31 cellular contexts compared by ENCODE assay signal in the genomic region with DNA sequence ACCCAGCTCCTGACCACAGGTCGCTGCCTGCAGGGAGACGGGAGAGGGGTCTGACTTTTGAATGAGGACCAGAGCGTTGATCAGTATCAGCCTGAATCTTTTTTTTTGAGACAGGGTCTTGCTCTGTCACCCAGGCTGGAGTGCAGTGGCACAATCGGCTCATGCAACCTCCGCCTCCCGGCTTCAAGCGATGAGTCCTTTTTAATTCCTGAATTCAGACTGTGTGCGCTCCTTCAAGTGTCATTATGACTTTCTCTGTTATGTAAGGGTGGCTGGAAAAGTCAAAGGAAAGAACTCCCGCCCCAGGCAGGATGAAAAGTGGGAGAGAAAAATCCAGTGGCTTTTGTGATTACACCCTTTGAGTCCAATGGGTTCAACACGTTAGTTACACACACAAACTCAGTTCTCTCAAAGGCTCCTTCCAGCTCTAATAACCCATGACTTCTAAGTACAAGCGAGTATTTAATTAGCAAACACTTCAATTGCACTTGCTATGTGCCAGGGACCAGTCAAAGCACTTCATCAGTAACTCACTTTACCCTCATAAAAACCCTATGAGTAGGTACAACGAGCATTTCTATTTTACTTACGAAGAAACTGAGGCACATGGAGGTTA.
"Had no signal": no experiment of that assay in that cellular context is flagged by ENCODE, and none has a peak within 500 bp of the region (broad histone marks: within the 10 kb centered on the region; RNA-seq: fewer than 3 reads in every experiment).

No MANE protein-coding gene starts in this region.

- H3K4me3 Mint-ChIP-seq: activated CD4-positive, alpha-beta memory T cell treated with anti-CD3 and anti-CD28 coated beads for 36 hours; activated CD4-positive, alpha-beta T cell treated with anti-CD3 and anti-CD28 coated beads, Interleukin-2, amount 10 ng/mL, durations not matched to agents 7 days and 5 days; activated naive CD8-positive, alpha-beta T cell treated with anti-CD3 and anti-CD28 coated beads, Interleukin-2, amount 10 ng/mL, durations not matched to agents 7 days and 5 days; activated T-cell treated with anti-CD3 and anti-CD28 coated beads, Interleukin-2, amount 50 U/mL, for 72 hours; T-cell had no signal

- H3K27ac ChIP-seq: breast epithelium, colonic mucosa, SK-N-MC, VCaP had no signal

- H3K27ac Mint-ChIP-seq: activated CD4-positive, alpha-beta memory T cell treated with anti-CD3 and anti-CD28 coated beads for 36 hours; activated CD4-positive, alpha-beta T cell treated with anti-CD3 and anti-CD28 coated beads, Interleukin-2, amount 10 ng/mL, durations not matched to agents 7 days and 5 days; activated naive CD8-positive, alpha-beta T cell treated with anti-CD3 and anti-CD28 coated beads, Interleukin-2, amount 10 ng/mL, durations not matched to agents 7 days and 5 days; activated T-cell treated with anti-CD3 and anti-CD28 coated beads, Interleukin-2, amount 50 U/mL, for 72 hours; T-cell had no signal

- H3K4me1 Mint-ChIP-seq: activated CD4-positive, alpha-beta T cell treated with anti-CD3 and anti-CD28 coated beads, Interleukin-2, amount 10 ng/mL, durations not matched to agents 7 days and 5 days; activated naive CD8-positive, alpha-beta T cell treated with anti-CD3 and anti-CD28 coated beads, Interleukin-2, amount 10 ng/mL, durations not matched to agents 7 days and 5 days; T-cell had no signal

- H3K4me1 ChIP-seq: breast epithelium, colonic mucosa had no signal

- H3K9me3 Mint-ChIP-seq: activated CD4-positive, alpha-beta memory T cell treated with anti-CD3 and anti-CD28 coated beads for 36 hours; activated CD4-positive, alpha-beta T cell treated with anti-CD3 and anti-CD28 coated beads, Interleukin-2, amount 10 ng/mL, durations not matched to agents 7 days and 5 days; activated naive CD8-positive, alpha-beta T cell treated with anti-CD3 and anti-CD28 coated beads, Interleukin-2, amount 10 ng/mL, durations not matched to agents 7 days and 5 days; activated T-cell treated with anti-CD3 and anti-CD28 coated beads, Interleukin-2, amount 50 U/mL, for 72 hours; T-cell had no signal

- ATAC-seq: activated T-cell treated with anti-CD3 and anti-CD28 coated beads, Interleukin-2, amount 50 U/mL, for 72 hours; Panc1; Right ventricle myocardium inferior; T-cell had no signal

- H3K9me3 ChIP-seq: colonic mucosa had no signal

- DNase-seq: activated CD4-positive, alpha-beta memory T cell treated with anti-CD3 and anti-CD28 coated beads for 36 hours; activated CD4-positive, alpha-beta T cell treated with anti-CD3 and anti-CD28 coated beads, Interleukin-2, amount 10 ng/mL, durations not matched to agents 7 days and 5 days; activated CD4-positive, CD25-positive, alpha-beta regulatory T cell; activated CD8-positive, alpha-beta memory T cell treated with anti-CD3 and anti-CD28 coated beads, Interleukin-2, amount 50 U/mL, for 4 hours; activated naive CD4-positive, alpha-beta T cell treated with anti-CD3 and anti-CD28 coated beads, Interleukin-2, amount 50 U/mL, for 16 hours; activated naive CD8-positive, alpha-beta T cell treated with anti-CD3 and anti-CD28 coated beads, Interleukin-2, amount 10 ng/mL, durations not matched to agents 7 days and 5 days; activated T-cell treated with anti-CD3 and anti-CD28 coated beads, Interleukin-2, amount 50 U/mL, for 72 hours; aorta; caudate nucleus; colonic mucosa; Karpas-422; MM.1S; NCI-H1105; NCI-H1436; NCI-H1694 treated with DMSO at 0.1 percent for 48 hours; NCI-H2081 treated with DMSO at 0.1 percent for 48 hours; NCI-H2171 treated with DMSO at 0.1 percent for 48 hours; NCI-H226; NCI-H526; NCI-H82; NK-92 treated with Interleukin-12 subunit alpha and Interleukin-12 subunit beta, amount 100 ng/mL, for 24 hours; OCI-M1; RPMI8226; T-cell; T-helper 2 cell; T1000 had no signal

- H3K27me3 Mint-ChIP-seq: activated CD4-positive, alpha-beta memory T cell treated with anti-CD3 and anti-CD28 coated beads for 36 hours; activated naive CD8-positive, alpha-beta T cell treated with anti-CD3 and anti-CD28 coated beads, Interleukin-2, amount 10 ng/mL, durations not matched to agents 7 days and 5 days had no signal

- H3K27me3 ChIP-seq: colonic mucosa had no signal

- H3K4me3 ChIP-seq: breast epithelium, colonic mucosa, SK-N-MC had no signal

- H3K36me3 ChIP-seq: breast epithelium, colonic mucosa had no signal

- H3K36me3 Mint-ChIP-seq: activated CD4-positive, alpha-beta memory T cell treated with anti-CD3 and anti-CD28 coated beads for 36 hours; activated naive CD8-positive, alpha-beta T cell treated with anti-CD3 and anti-CD28 coated beads, Interleukin-2, amount 10 ng/mL, durations not matched to agents 7 days and 5 days; T-cell had no signal
